9 cellular contexts compared by ENCODE assay signal in genomic region chr1:38559180-38559874, GRCh38.
A peak's percentile ranks its signal among the peaks of the same experiment; 100 is the strongest.
DNase-seq lines count a peak whose midpoint lies in the region; ATAC-seq lines count a peak whose summit lies in the region.
"Had no signal": no experiment of that assay in that cellular context is flagged by ENCODE, and none has a peak within 500 bp of the region (broad histone marks: within the 10 kb centered on the region; RNA-seq: fewer than 3 reads in every experiment).

No MANE protein-coding gene starts in this region.

- H3K9me3 ChIP-seq in HUES64 (ENCODE audit: insufficient read depth, low read depth, low read length) (no peaks in the 10 kb centered on the region), iPS-18c (ENCODE audit: control insufficient read depth, insufficient read depth, low read length) (peaks cover 2% of the 10 kb centered on the region), HAP-1 (no peaks in the 10 kb centered on the region)

- H3K4me3 ChIP-seq in HUES64 (ENCODE audit: low read length) (peak overlapping the region; percentile 42), iPS-18c (ENCODE audit: insufficient read depth, low read depth, low read length) (peak overlapping the region; percentile 11), HAP-1 (no peak overlapping the region)
- H3K4me3 ChIP-seq: SK-N-MC had no signal

- DNase-seq in activated T-cell treated with anti-CD3 and anti-CD28 coated beads for 24 hours (ENCODE audit: low read depth) = peak; percentile 69
- DNase-seq in stimulated activated CD8-positive, alpha-beta memory T cell treated with anti-CD3 and anti-CD28 coated beads, Interleukin-15, amount 100 ng/mL, for 4 hours (ENCODE audit: low read depth in 2 of 2) = peak; percentile 39 to 48
- DNase-seq in putamen (ENCODE audit: low spot score) = no peak
- DNase-seq in HAP-1 (ENCODE audit: low spot score in 2 of 2) = no peak

- in situ Hi-C loops in HAP-1 (cut with MboI; ENCODE audit: low sequenced_read_pairs) = no loop called here

- H3K4me1 ChIP-seq in HUES64 (ENCODE audit: insufficient read depth, low read length) (peaks cover 16% of the 10 kb centered on the region), HAP-1 (no peaks in the 10 kb centered on the region)

- ATAC-seq in GM19455 (IDR thresholded peaks at IDR 0.05; ENCODE audit: unreplicated experiment) (peak; percentile 52), GM18868 (IDR thresholded peaks at IDR 0.05; ENCODE audit: unreplicated experiment) (no peak)

- H3K27ac ChIP-seq in HUES64 (ENCODE audit: low read depth, low read length) = peak overlapping the region; percentile 51; the same call in 1 of the 2 replicates
- H3K27ac ChIP-seq: SK-N-MC had no signal

- no peak overlapping the region for H3K9ac ChIP-seq in HUES64 (ENCODE audit: low read depth, low read length)

- H3K36me3 ChIP-seq in HUES64 (ENCODE audit: insufficient read depth, low read length) (no peaks in the 10 kb centered on the region), HAP-1 (replicated peaks) (no peaks in the 10 kb centered on the region)

- 62% methylated on average over 30 of the region's 39 CpGs for WGBS in HUES64

- peaks cover 11% of the 10 kb centered on the region for H3K27me3 ChIP-seq in HUES64 (ENCODE audit: insufficient read depth, low read length)
- peaks cover 5% of the 10 kb centered on the region for H3K27me3 ChIP-seq in HAP-1 (ENCODE audit: low read depth)

Comparison
In these comparisons a context has a peak if more than half of its experiments do, and no peak if none do; other contexts are left out.
1. DNase-seq: peak in activated T-cell treated with anti-CD3 and anti-CD28 coated beads for 24 hours (single experiment) and stimulated activated CD8-positive, alpha-beta memory T cell treated with anti-CD3 and anti-CD28 coated beads, Interleukin-15, amount 100 ng/mL, for 4 hours (2 of 2); none in putamen (single experiment) and HAP-1 (0 of 2).